Comparison of ENCODE assay signal across 14 cellular contexts in genomic region chr11:126764221-126764620, GRCh38.
DNase-seq lines count a peak whose midpoint lies in the region; ATAC-seq and TF ChIP-seq lines count a peak whose summit lies in the region.
"Had no signal": no experiment of that assay in that cellular context is flagged by ENCODE, and none has a peak within 500 bp of the region (broad histone marks: within the 10 kb centered on the region; RNA-seq: fewer than 3 reads in every experiment).

No MANE protein-coding gene starts in this region.

- H3K4me1 ChIP-seq in prostate gland (replicated peaks) = no peaks in the 10 kb centered on the region
- H3K4me1 ChIP-seq: left ventricle myocardium inferior had no signal

- H3K27ac ChIP-seq in prostate gland = no peak overlapping the region
- H3K27ac ChIP-seq: left ventricle myocardium inferior had no signal

- no peak overlapping the region for H3K27ac Mint-ChIP-seq in natural killer cell
- H3K27ac Mint-ChIP-seq: activated naive CD8-positive, alpha-beta T cell treated with anti-CD3 and anti-CD28 coated beads, Interleukin-2, amount 10 ng/mL, durations not matched to agents 7 days and 5 days; CD4-positive, CD25-positive, alpha-beta regulatory T cell had no signal

- no peak overlapping the region for H3K4me3 Mint-ChIP-seq in natural killer cell
- H3K4me3 Mint-ChIP-seq: activated naive CD8-positive, alpha-beta T cell treated with anti-CD3 and anti-CD28 coated beads, Interleukin-2, amount 10 ng/mL, durations not matched to agents 7 days and 5 days; CD4-positive, CD25-positive, alpha-beta regulatory T cell had no signal

- peak; percentile 10 for TF ChIP-seq CTCF in GM12865 (IDR thresholded peaks at IDR 0.05; ENCODE audit: insufficient read depth, low read depth, low read length, missing control alignments)
- TF ChIP-seq CTCF in epithelial cell of proximal tubule (conservative IDR thresholded peaks at IDR 0.05; ENCODE audit: low read depth, low read length) = peak; percentile 55
- no peak for TF ChIP-seq CTCF in natural killer cell (IDR thresholded peaks at IDR 0.05)
- TF ChIP-seq CTCF in prostate gland (IDR thresholded peaks at IDR 0.05) = no peak

- no peaks in the 10 kb centered on the region for H3K36me3 Mint-ChIP-seq in natural killer cell
- H3K36me3 Mint-ChIP-seq: activated naive CD8-positive, alpha-beta T cell treated with anti-CD3 and anti-CD28 coated beads, Interleukin-2, amount 10 ng/mL, durations not matched to agents 7 days and 5 days; CD4-positive, CD25-positive, alpha-beta regulatory T cell had no signal

- H3K4me3 ChIP-seq in GM12865 (ENCODE audit: low read depth, low read length) (no peak overlapping the region), epithelial cell of proximal tubule (ENCODE audit: low read depth, low read length) (no peak overlapping the region), prostate gland (no peak overlapping the region)
- H3K4me3 ChIP-seq: left ventricle myocardium inferior had no signal

- H3K9me3 Mint-ChIP-seq in natural killer cell = peaks cover 0 to 2% of the 10 kb centered on the region in 2 donors
- H3K9me3 Mint-ChIP-seq: activated naive CD8-positive, alpha-beta T cell treated with anti-CD3 and anti-CD28 coated beads, Interleukin-2, amount 10 ng/mL, durations not matched to agents 7 days and 5 days had no signal

- ATAC-seq in GM21528 (IDR thresholded peaks at IDR 0.05; ENCODE audit: low FRiP score, unreplicated experiment) = no peak
- ATAC-seq in natural killer cell = no peak
- no peak for ATAC-seq in GM21423 (IDR thresholded peaks at IDR 0.05; ENCODE audit: unreplicated experiment)

- WGBS in prostate gland = 69% methylated on average over 10 of the region's 10 CpGs

- H3K9me3 ChIP-seq in prostate gland = no peaks in the 10 kb centered on the region
- H3K9me3 ChIP-seq: left ventricle myocardium inferior had no signal

- peak; percentile 11 for DNase-seq in AG08395 (ENCODE audit: low spot score)
- peak; percentile 10 for DNase-seq in GM12865 (ENCODE audit: low read depth)
- DNase-seq in NCI-H2196 treated with DMSO at 0.1 percent for 48 hours (lab: John Stamatoyannopoulos, UW; ENCODE audit: unreplicated experiment) = peak; percentile 10
- no peak for DNase-seq in epithelial cell of proximal tubule (ENCODE audit: low read depth)
- no peak for DNase-seq in natural killer cell
- DNase-seq in prostate gland (ENCODE audit: low spot score) = no peak
- DNase-seq: activated naive CD8-positive, alpha-beta T cell treated with anti-CD3 and anti-CD28 coated beads, Interleukin-2, amount 10 ng/mL, durations not matched to agents 7 days and 5 days; CD4-positive, CD25-positive, alpha-beta regulatory T cell; dermis blood vessel endothelial cell; HCEC 1CT; KBM-7; left ventricle myocardium inferior had no signal

- peaks cover 17 to 21% of the 10 kb centered on the region in 2 donors for H3K27me3 Mint-ChIP-seq in natural killer cell (ENCODE audit: low read depth in 2 of 2)
- H3K27me3 Mint-ChIP-seq: activated naive CD8-positive, alpha-beta T cell treated with anti-CD3 and anti-CD28 coated beads, Interleukin-2, amount 10 ng/mL, durations not matched to agents 7 days and 5 days had no signal

- H3K4me1 Mint-ChIP-seq in natural killer cell = no peaks in the 10 kb centered on the region
- H3K4me1 Mint-ChIP-seq: activated naive CD8-positive, alpha-beta T cell treated with anti-CD3 and anti-CD28 coated beads, Interleukin-2, amount 10 ng/mL, durations not matched to agents 7 days and 5 days; CD4-positive, CD25-positive, alpha-beta regulatory T cell had no signal

- TF ChIP-seq POLR2A in prostate gland (IDR thresholded peaks at IDR 0.05) = no peak

- intact Hi-C loops in natural killer cell (cut with micrococcal nuclease) (no loop called here), prostate gland (cut with DNase I) (no loop called here)

- H3K27me3 ChIP-seq in prostate gland (replicated peaks; ENCODE audit: insufficient read depth) = no peaks in the 10 kb centered on the region

- H3K36me3 ChIP-seq in prostate gland = no peaks in the 10 kb centered on the region
- H3K36me3 ChIP-seq: left ventricle myocardium inferior had no signal

Comparison
In these comparisons a context has a peak if more than half of its experiments do, and no peak if none do; other contexts are left out.
1. DNase-seq: peak in AG08395 (single experiment), GM12865 (single experiment) and NCI-H2196 treated with DMSO at 0.1 percent for 48 hours (single experiment); none in epithelial cell of proximal tubule (single experiment), natural killer cell (single experiment) and prostate gland (single experiment).
2. CTCF ChIP-seq: peak in GM12865 (single experiment) and epithelial cell of proximal tubule (single experiment); none in natural killer cell (single experiment) and prostate gland (0 of 4).